In the genomic region with DNA sequence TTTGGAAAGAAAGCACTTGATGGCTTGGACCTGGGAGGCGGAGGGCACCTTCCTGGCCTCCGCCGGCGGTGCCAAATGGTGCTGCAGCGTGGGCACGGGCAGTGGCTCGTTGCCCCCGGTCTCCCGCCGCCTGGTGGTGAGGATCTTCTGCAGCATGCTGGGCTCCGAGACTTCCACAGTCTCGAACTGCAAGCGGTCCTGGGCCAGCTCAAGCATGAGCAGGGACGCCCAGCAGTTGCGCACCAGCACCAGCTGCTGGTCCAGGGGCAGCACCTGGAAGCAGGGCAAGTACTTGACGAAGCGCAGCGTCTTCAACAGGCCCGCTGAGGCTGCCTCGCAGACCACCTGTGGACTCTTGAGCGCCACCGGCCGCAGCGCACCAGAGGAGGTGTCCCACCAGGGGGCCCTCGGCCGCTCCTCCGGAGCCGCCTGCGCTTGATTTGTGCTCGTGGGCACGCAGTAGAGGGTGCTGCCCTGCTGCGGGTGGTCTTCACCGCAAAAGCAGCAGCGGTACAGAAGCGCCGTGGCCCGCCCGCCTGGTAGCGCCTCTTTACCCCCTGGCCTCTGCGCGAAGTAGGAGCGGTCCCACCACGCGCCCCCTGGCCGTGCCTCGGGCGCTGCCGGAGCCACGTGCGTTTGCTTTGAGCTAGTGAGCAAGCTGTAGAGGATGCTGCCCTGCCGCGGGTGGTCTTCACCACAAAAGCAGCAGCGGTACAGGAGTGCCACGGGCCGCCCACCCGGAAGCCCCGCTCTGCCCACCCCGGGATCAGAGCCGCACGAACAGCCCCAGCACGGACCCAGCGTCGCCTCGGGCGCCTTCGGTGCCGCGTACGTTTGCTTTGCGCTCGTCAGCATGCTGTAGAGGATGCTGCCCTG, we compare ENCODE assay signal across 10 cellular contexts. TPM values are rescaled to one million over a fixed set of nuclear protein-coding genes. Genes with fewer than 3 reads are reported as not detected.
DNase-seq lines count a peak whose midpoint lies in the region; ATAC-seq and TF ChIP-seq lines count a peak whose summit lies in the region.
"Had no signal": no experiment of that assay in that cellular context is flagged by ENCODE, and none has a peak within 500 bp of the region (broad histone marks: within the 10 kb centered on the region; RNA-seq: fewer than 3 reads in every experiment).

No MANE protein-coding gene starts in this region.

- CTCF ChIA-PET in AG04450 (lab: Charles Lee) = interaction anchor here (0.9 kb wide), 1 partner anchor 20 kb away, joined by 4 read pairs; no protein-coding TSS in a partner anchor

- POLR2A ChIA-PET in AG04450 (lab: Yijun Ruan, JAX) = no interaction called here

- TF ChIP-seq CTCF in AG04450 (IDR thresholded peaks at IDR 0.05; ENCODE audit: low read depth, low read length) = peak; percentile 34
- peak; percentile 53 for TF ChIP-seq CTCF in WERI-Rb-1 (IDR thresholded peaks at IDR 0.05; ENCODE audit: low read depth, low read length)

- H3K27me3 ChIP-seq in AG04450 (ENCODE audit: control insufficient read depth, insufficient read depth, low read length) = peaks cover 7% of the 10 kb centered on the region
- peaks cover 45% of the 10 kb centered on the region for H3K27me3 ChIP-seq in WERI-Rb-1 (ENCODE audit: insufficient read depth, low read depth, severe bottlenecking)

- DNase-seq in AG04450 (ENCODE audit: low read depth, low spot score) (no peak), WERI-Rb-1 (peak; percentile 35), iPS-NIHi7 (ENCODE audit: extremely low spot score) (peak; percentile 35), GM19240 (ENCODE audit: insufficient read length, low spot score) (no peak)
- DNase-seq: NCI-H2171 treated with DMSO at 0.1 percent for 48 hours, right lobe of liver had no signal

- no peaks in the 10 kb centered on the region for H3K36me3 ChIP-seq in WERI-Rb-1
- H3K36me3 ChIP-seq: right lobe of liver had no signal

- H3K27ac ChIP-seq in AG04450 (ENCODE audit: low read depth, low read length) (no peak overlapping the region), WERI-Rb-1 (no peak overlapping the region)
- H3K27ac ChIP-seq: right lobe of liver had no signal

- peak; percentile 41 for ATAC-seq in GM21360 (IDR thresholded peaks at IDR 0.05; ENCODE audit: unreplicated experiment)
- ATAC-seq in GM19328 (IDR thresholded peaks at IDR 0.05; ENCODE audit: unreplicated experiment) = no peak
- ATAC-seq in GM18861 (IDR thresholded peaks at IDR 0.05; ENCODE audit: unreplicated experiment) = no peak
- no peak for ATAC-seq in HG03159 (IDR thresholded peaks at IDR 0.05; ENCODE audit: unreplicated experiment)

- H3K4me3 ChIP-seq in AG04450 (ENCODE audit: low read depth, low read length) = peak overlapping the region; percentile 45
- H3K4me3 ChIP-seq in WERI-Rb-1 (ENCODE audit: low read depth, low read length) = peak overlapping the region; percentile 32
- H3K4me3 ChIP-seq: right lobe of liver had no signal

- H3K9me3 ChIP-seq in AG04450 (ENCODE audit: control insufficient read depth, insufficient read depth, low read length) (no peaks in the 10 kb centered on the region; the same call in 1 of the 2 replicates), WERI-Rb-1 (ENCODE audit: severe bottlenecking) (no peaks in the 10 kb centered on the region)
- H3K9me3 ChIP-seq: right lobe of liver had no signal

RNA-seq across cellular contexts. Expression of a gene that starts 0.7 kb away (rescaled TPM):
- 0.09 and 0.12 TPM in 2 replicates for polyA plus RNA-seq in AG04450 (2011; rRNA removed)
- polyA minus RNA-seq in AG04450 (2011; rRNA and poly(A)+ RNA removed) = not detected in 2 replicates

Comparison
In these comparisons a context has a peak if more than half of its experiments do, and no peak if none do; other contexts are left out.
1. DNase-seq: peak in WERI-Rb-1 (single experiment) and iPS-NIHi7 (single experiment); none in AG04450 (single experiment) and GM19240 (single experiment).